Comparison of ENCODE assay signal across 2 cellular contexts in the genomic region with DNA sequence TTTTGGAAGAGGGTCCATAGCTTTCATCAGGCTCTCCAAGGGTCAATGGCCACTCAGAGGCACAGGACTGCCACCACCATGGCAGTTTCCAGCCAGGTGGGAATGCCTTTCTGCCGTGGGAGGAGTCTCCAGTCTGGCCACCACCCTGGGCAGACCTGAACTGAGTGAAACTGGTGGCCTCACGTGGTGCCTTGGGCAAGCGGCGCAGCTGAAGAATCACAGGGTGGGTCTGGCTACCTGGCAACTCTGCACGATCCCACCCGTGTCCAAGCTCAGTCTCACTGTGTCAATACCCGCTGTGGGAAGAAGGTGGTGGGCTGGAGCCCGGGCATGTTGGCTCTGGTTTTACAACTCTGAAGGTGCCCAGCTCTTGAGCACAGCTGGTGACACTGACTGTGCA.
TF ChIP-seq lines count a peak whose summit lies in the region.

No MANE protein-coding gene starts in this region.

TF ChIP-seq in IMR-90, 13 proteins besides CTCF, POLR2A, EP300 and RAD21:
- no peak for TF ChIP-seq MXI1 (IDR thresholded peaks at IDR 0.05; ENCODE audit: borderline replicate concordance, low read depth, low read length)
- no peak for TF ChIP-seq RFX5 (IDR thresholded peaks at IDR 0.05; ENCODE audit: low read depth, low read length)
- no peak for TF ChIP-seq NFE2L2 (IDR thresholded peaks at IDR 0.05; ENCODE audit: low read depth, low read length)
- no peak for TF ChIP-seq FOS (IDR thresholded peaks at IDR 0.05; ENCODE audit: low read depth, low read length)
- no peak for TF ChIP-seq BHLHE40 (IDR thresholded peaks at IDR 0.05; ENCODE audit: low read depth, low read length)
- TF ChIP-seq CEBPB (IDR thresholded peaks at IDR 0.05; ENCODE audit: low read depth, low read length), result no peak
- no peak for TF ChIP-seq MAZ (IDR thresholded peaks at IDR 0.05; ENCODE audit: borderline replicate concordance, low read depth, low read length)
- TF ChIP-seq SMC3 (IDR thresholded peaks at IDR 0.05; ENCODE audit: low read depth, low read length), result no peak
- TF ChIP-seq, protein P1, sequence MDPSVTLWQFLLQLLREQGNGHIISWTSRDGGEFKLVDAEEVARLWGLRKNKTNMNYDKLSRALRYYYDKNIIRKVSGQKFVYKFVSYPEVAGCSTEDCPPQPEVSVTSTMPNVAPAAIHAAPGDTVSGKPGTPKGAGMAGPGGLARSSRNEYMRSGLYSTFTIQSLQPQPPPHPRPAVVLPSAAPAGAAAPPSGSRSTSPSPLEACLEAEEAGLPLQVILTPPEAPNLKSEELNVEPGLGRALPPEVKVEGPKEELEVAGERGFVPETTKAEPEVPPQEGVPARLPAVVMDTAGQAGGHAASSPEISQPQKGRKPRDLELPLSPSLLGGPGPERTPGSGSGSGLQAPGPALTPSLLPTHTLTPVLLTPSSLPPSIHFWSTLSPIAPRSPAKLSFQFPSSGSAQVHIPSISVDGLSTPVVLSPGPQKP (IDR thresholded peaks at IDR 0.05; ENCODE audit: borderline replicate concordance, low read depth, low read length), result no peak
- TF ChIP-seq RCOR1 (IDR thresholded peaks at IDR 0.05; ENCODE audit: insufficient replicate concordance, low read length), result no peak
- TF ChIP-seq MAFK (IDR thresholded peaks at IDR 0.05; ENCODE audit: low read depth, low read length), result no peak
- no peak for TF ChIP-seq CHD1 (IDR thresholded peaks at IDR 0.05; ENCODE audit: low read depth, low read length)
- TF ChIP-seq, protein P2, sequence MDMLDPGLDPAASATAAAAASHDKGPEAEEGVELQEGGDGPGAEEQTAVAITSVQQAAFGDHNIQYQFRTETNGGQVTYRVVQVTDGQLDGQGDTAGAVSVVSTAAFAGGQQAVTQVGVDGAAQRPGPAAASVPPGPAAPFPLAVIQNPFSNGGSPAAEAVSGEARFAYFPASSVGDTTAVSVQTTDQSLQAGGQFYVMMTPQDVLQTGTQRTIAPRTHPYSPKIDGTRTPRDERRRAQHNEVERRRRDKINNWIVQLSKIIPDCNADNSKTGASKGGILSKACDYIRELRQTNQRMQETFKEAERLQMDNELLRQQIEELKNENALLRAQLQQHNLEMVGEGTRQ (IDR thresholded peaks at IDR 0.05; ENCODE audit: low read depth, low read length), result no peak

TF ChIP-seq in WTC11, 78 proteins besides CTCF, POLR2A, EP300 and RAD21:
- TF ChIP-seq, protein P3, sequence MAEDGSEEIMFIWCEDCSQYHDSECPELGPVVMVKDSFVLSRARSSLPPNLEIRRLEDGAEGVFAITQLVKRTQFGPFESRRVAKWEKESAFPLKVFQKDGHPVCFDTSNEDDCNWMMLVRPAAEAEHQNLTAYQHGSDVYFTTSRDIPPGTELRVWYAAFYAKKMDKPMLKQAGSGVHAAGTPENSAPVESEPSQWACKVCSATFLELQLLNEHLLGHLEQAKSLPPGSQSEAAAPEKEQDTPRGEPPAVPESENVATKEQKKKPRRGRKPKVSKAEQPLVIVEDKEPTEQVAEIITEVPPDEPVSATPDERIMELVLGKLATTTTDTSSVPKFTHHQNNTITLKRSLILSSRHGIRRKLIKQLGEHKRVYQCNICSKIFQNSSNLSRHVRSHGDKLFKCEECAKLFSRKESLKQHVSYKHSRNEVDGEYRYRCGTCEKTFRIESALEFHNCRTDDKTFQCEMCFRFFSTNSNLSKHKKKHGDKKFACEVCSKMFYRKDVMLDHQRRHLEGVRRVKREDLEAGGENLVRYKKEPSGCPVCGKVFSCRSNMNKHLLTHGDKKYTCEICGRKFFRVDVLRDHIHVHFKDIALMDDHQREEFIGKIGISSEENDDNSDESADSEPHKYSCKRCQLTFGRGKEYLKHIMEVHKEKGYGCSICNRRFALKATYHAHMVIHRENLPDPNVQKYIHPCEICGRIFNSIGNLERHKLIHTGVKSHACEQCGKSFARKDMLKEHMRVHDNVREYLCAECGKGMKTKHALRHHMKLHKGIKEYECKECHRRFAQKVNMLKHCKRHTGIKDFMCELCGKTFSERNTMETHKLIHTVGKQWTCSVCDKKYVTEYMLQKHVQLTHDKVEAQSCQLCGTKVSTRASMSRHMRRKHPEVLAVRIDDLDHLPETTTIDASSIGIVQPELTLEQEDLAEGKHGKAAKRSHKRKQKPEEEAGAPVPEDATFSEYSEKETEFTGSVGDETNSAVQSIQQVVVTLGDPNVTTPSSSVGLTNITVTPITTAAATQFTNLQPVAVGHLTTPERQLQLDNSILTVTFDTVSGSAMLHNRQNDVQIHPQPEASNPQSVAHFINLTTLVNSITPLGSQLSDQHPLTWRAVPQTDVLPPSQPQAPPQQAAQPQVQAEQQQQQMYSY (CRISPR knock-in tag; IDR thresholded peaks at IDR 0.05), result no peak
- TF ChIP-seq RORB (CRISPR knock-in tag; IDR thresholded peaks at IDR 0.05), result no peak
- TF ChIP-seq FOXP4 (CRISPR knock-in tag; IDR thresholded peaks at IDR 0.05), result no peak
- no peak for TF ChIP-seq SOX15 (CRISPR knock-in tag; IDR thresholded peaks at IDR 0.05)
- TF ChIP-seq ZNF219 (CRISPR knock-in tag; IDR thresholded peaks at IDR 0.05; ENCODE audit: borderline replicate concordance), result no peak
- TF ChIP-seq NR3C1 (CRISPR knock-in tag; conservative IDR thresholded peaks at IDR 0.05; ENCODE audit: low read depth), result no peak
- TF ChIP-seq, protein P2 (CRISPR knock-in tag; IDR thresholded peaks at IDR 0.05), result no peak
- TF ChIP-seq EMX1 (CRISPR knock-in tag; IDR thresholded peaks at IDR 0.05), result no peak
- TF ChIP-seq, protein P4, sequence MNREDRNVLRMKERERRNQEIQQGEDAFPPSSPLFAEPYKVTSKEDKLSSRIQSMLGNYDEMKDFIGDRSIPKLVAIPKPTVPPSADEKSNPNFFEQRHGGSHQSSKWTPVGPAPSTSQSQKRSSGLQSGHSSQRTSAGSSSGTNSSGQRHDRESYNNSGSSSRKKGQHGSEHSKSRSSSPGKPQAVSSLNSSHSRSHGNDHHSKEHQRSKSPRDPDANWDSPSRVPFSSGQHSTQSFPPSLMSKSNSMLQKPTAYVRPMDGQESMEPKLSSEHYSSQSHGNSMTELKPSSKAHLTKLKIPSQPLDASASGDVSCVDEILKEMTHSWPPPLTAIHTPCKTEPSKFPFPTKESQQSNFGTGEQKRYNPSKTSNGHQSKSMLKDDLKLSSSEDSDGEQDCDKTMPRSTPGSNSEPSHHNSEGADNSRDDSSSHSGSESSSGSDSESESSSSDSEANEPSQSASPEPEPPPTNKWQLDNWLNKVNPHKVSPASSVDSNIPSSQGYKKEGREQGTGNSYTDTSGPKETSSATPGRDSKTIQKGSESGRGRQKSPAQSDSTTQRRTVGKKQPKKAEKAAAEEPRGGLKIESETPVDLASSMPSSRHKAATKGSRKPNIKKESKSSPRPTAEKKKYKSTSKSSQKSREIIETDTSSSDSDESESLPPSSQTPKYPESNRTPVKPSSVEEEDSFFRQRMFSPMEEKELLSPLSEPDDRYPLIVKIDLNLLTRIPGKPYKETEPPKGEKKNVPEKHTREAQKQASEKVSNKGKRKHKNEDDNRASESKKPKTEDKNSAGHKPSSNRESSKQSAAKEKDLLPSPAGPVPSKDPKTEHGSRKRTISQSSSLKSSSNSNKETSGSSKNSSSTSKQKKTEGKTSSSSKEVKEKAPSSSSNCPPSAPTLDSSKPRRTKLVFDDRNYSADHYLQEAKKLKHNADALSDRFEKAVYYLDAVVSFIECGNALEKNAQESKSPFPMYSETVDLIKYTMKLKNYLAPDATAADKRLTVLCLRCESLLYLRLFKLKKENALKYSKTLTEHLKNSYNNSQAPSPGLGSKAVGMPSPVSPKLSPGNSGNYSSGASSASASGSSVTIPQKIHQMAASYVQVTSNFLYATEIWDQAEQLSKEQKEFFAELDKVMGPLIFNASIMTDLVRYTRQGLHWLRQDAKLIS (CRISPR knock-in tag; IDR thresholded peaks at IDR 0.05; ENCODE audit: borderline replicate concordance), result no peak
- TF ChIP-seq PREB (CRISPR knock-in tag; IDR thresholded peaks at IDR 0.05; ENCODE audit: borderline replicate concordance), result no peak
- no peak for TF ChIP-seq CREB1 (CRISPR knock-in tag; IDR thresholded peaks at IDR 0.05)
- TF ChIP-seq, protein P5, sequence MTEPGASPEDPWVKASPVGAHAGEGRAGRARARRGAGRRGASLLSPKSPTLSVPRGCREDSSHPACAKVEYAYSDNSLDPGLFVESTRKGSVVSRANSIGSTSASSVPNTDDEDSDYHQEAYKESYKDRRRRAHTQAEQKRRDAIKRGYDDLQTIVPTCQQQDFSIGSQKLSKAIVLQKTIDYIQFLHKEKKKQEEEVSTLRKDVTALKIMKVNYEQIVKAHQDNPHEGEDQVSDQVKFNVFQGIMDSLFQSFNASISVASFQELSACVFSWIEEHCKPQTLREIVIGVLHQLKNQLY (CRISPR knock-in tag; IDR thresholded peaks at IDR 0.05), result no peak
- TF ChIP-seq, protein P6, sequence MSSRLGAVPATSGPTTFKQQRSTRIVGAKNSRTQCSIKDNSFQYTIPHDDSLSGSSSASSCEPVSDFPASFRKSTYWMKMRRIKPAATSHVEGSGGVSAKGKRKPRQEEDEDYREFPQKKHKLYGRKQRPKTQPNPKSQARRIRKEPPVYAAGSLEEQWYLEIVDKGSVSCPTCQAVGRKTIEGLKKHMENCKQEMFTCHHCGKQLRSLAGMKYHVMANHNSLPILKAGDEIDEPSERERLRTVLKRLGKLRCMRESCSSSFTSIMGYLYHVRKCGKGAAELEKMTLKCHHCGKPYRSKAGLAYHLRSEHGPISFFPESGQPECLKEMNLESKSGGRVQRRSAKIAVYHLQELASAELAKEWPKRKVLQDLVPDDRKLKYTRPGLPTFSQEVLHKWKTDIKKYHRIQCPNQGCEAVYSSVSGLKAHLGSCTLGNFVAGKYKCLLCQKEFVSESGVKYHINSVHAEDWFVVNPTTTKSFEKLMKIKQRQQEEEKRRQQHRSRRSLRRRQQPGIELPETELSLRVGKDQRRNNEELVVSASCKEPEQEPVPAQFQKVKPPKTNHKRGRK (CRISPR knock-in tag; IDR thresholded peaks at IDR 0.05; ENCODE audit: borderline replicate concordance), result no peak
- TF ChIP-seq SP1 (CRISPR knock-in tag; conservative IDR thresholded peaks at IDR 0.05), result no peak
TF ChIP-seq in WTC11: peak in this region for 0.
